25 cellular contexts compared by ENCODE assay signal in genomic region chr6:103142902-103143301, GRCh38.
"Had no signal": no experiment of that assay in that cellular context is flagged by ENCODE, and none has a peak within 500 bp of the region (broad histone marks: within the 10 kb centered on the region; RNA-seq: fewer than 3 reads in every experiment).

No MANE protein-coding gene starts in this region.

- DNase-seq: colonic mucosa; cortex of kidney; dermis blood vessel endothelial cell; dorsolateral prefrontal cortex; effector CD4-positive, alpha-beta T cell; effector CD8-positive, alpha-beta T cell; effector memory CD4-positive, alpha-beta T cell; effector memory CD8-positive, alpha-beta T cell; endodermal cell; erythroblast; esophagus squamous epithelium; foreskin fibroblast; foreskin keratinocyte; foreskin melanocyte; gastrocnemius medialis; glutamatergic neuron; head of caudate nucleus; heart left ventricle; heart right ventricle had no signal

- H3K36me3 ChIP-seq: colonic mucosa, esophagus muscularis mucosa, esophagus squamous epithelium, gastrocnemius medialis, gastroesophageal sphincter, heart left ventricle, heart right ventricle had no signal

- H3K4me3 ChIP-seq: colonic mucosa, coronary artery, dorsolateral prefrontal cortex, esophagus muscularis mucosa, esophagus squamous epithelium, gastrocnemius medialis, gastroesophageal sphincter, heart left ventricle, heart right ventricle, hepatocyte had no signal

- ATAC-seq: effector memory CD8-positive, alpha-beta T cell; esophagus mucosa; foreskin keratinocyte; gastrocnemius medialis; gastroesophageal sphincter; heart left ventricle; heart right ventricle had no signal

- H3K9me3 ChIP-seq: colonic mucosa, esophagus muscularis mucosa, esophagus squamous epithelium, gastrocnemius medialis, gastroesophageal sphincter, heart left ventricle, heart right ventricle had no signal

- H3K27me3 ChIP-seq: colonic mucosa, dorsolateral prefrontal cortex, esophagus muscularis mucosa, esophagus squamous epithelium, foreskin keratinocyte, gastrocnemius medialis, gastroesophageal sphincter, heart left ventricle, heart right ventricle, hepatocyte had no signal

- H3K79me2 ChIP-seq: hepatocyte had no signal

- H3K27ac ChIP-seq: colonic mucosa, coronary artery, dorsolateral prefrontal cortex, epithelial cell of prostate, esophagus muscularis mucosa, esophagus squamous epithelium, foreskin keratinocyte, gastrocnemius medialis, gastroesophageal sphincter, heart left ventricle, heart right ventricle, hepatocyte had no signal

- H3K4me1 ChIP-seq: colonic mucosa, esophagus muscularis mucosa, esophagus squamous epithelium, foreskin keratinocyte, gastrocnemius medialis, gastroesophageal sphincter, heart left ventricle, heart right ventricle had no signal

- H2AFZ ChIP-seq: hepatocyte had no signal

- H3K4me2 ChIP-seq: hepatocyte had no signal
